Comparison of ENCODE assay signal across 2 cellular contexts in genomic region chr9:36716496-36716895, GRCh38.
TF ChIP-seq lines count a peak whose summit lies in the region.

No MANE protein-coding gene starts in this region.

TF ChIP-seq in IMR-90, 13 proteins besides CTCF, POLR2A, EP300 and RAD21 (continued from another document):
- TF ChIP-seq, protein P1, sequence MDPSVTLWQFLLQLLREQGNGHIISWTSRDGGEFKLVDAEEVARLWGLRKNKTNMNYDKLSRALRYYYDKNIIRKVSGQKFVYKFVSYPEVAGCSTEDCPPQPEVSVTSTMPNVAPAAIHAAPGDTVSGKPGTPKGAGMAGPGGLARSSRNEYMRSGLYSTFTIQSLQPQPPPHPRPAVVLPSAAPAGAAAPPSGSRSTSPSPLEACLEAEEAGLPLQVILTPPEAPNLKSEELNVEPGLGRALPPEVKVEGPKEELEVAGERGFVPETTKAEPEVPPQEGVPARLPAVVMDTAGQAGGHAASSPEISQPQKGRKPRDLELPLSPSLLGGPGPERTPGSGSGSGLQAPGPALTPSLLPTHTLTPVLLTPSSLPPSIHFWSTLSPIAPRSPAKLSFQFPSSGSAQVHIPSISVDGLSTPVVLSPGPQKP (IDR thresholded peaks at IDR 0.05; ENCODE audit: borderline replicate concordance, low read depth, low read length) = no peak
- no peak for TF ChIP-seq SMC3 (IDR thresholded peaks at IDR 0.05; ENCODE audit: low read depth, low read length)
- TF ChIP-seq BHLHE40 (IDR thresholded peaks at IDR 0.05; ENCODE audit: low read depth, low read length) = no peak
- TF ChIP-seq USF2 (IDR thresholded peaks at IDR 0.05; ENCODE audit: low read depth, low read length) = no peak
- no peak for TF ChIP-seq RFX5 (IDR thresholded peaks at IDR 0.05; ENCODE audit: low read depth, low read length)
- TF ChIP-seq MAFK (IDR thresholded peaks at IDR 0.05; ENCODE audit: low read depth, low read length) = no peak
- no peak for TF ChIP-seq FOS (IDR thresholded peaks at IDR 0.05; ENCODE audit: low read depth, low read length)
- TF ChIP-seq MAZ (IDR thresholded peaks at IDR 0.05; ENCODE audit: borderline replicate concordance, low read depth, low read length) = no peak
- no peak for TF ChIP-seq NFE2L2 (IDR thresholded peaks at IDR 0.05; ENCODE audit: low read depth, low read length)
- TF ChIP-seq CHD1 (IDR thresholded peaks at IDR 0.05; ENCODE audit: low read depth, low read length) = no peak
- TF ChIP-seq MXI1 (IDR thresholded peaks at IDR 0.05; ENCODE audit: borderline replicate concordance, low read depth, low read length) = no peak

TF ChIP-seq in HepG2, 621 proteins besides CTCF, POLR2A, EP300 and RAD21:
- no peak for TF ChIP-seq SNAPC4 (CRISPR knock-in tag; IDR thresholded peaks at IDR 0.05)
- TF ChIP-seq NBN (conservative IDR thresholded peaks at IDR 0.05) = no peak
- no peak for TF ChIP-seq AGO1 (IDR thresholded peaks at IDR 0.05; ENCODE audit: low read depth, low read length, poor library complexity, severe bottlenecking)
- TF ChIP-seq NFE2 (CRISPR knock-in tag; IDR thresholded peaks at IDR 0.05) = no peak
- TF ChIP-seq JUNB (CRISPR knock-in tag; IDR thresholded peaks at IDR 0.05; ENCODE audit: borderline replicate concordance) = no peak
- TF ChIP-seq, protein P2, sequence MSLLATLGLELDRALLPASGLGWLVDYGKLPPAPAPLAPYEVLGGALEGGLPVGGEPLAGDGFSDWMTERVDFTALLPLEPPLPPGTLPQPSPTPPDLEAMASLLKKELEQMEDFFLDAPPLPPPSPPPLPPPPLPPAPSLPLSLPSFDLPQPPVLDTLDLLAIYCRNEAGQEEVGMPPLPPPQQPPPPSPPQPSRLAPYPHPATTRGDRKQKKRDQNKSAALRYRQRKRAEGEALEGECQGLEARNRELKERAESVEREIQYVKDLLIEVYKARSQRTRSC (CRISPR knock-in tag; IDR thresholded peaks at IDR 0.05; ENCODE audit: low read depth) = no peak
- TF ChIP-seq AHDC1 (CRISPR knock-in tag; IDR thresholded peaks at IDR 0.05; ENCODE audit: borderline replicate concordance) = no peak
- no peak for TF ChIP-seq ZNF713 (CRISPR knock-in tag; IDR thresholded peaks at IDR 0.05)
- TF ChIP-seq JDP2 (CRISPR knock-in tag; IDR thresholded peaks at IDR 0.05; ENCODE audit: borderline replicate concordance) = no peak
- no peak for TF ChIP-seq ZNF383 (CRISPR knock-in tag; IDR thresholded peaks at IDR 0.05; ENCODE audit: borderline replicate concordance)
- no peak for TF ChIP-seq ZNF839 (CRISPR knock-in tag; IDR thresholded peaks at IDR 0.05; ENCODE audit: borderline replicate concordance)
- TF ChIP-seq, protein P3, sequence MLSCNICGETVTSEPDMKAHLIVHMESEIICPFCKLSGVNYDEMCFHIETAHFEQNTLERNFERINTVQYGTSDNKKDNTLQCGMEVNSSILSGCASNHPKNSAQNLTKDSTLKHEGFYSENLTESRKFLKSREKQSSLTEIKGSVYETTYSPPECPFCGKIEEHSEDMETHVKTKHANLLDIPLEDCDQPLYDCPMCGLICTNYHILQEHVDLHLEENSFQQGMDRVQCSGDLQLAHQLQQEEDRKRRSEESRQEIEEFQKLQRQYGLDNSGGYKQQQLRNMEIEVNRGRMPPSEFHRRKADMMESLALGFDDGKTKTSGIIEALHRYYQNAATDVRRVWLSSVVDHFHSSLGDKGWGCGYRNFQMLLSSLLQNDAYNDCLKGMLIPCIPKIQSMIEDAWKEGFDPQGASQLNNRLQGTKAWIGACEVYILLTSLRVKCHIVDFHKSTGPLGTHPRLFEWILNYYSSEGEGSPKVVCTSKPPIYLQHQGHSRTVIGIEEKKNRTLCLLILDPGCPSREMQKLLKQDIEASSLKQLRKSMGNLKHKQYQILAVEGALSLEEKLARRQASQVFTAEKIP (CRISPR knock-in tag; IDR thresholded peaks at IDR 0.05; ENCODE audit: borderline replicate concordance) = no peak
- no peak for TF ChIP-seq TP53 (CRISPR knock-in tag; conservative IDR thresholded peaks at IDR 0.05)
- TF ChIP-seq NR3C1 (CRISPR knock-in tag; IDR thresholded peaks at IDR 0.05) = no peak
- TF ChIP-seq ZFP90 (CRISPR knock-in tag; IDR thresholded peaks at IDR 0.05; ENCODE audit: borderline replicate concordance) = no peak
- TF ChIP-seq ZGPAT (CRISPR knock-in tag; IDR thresholded peaks at IDR 0.05) = no peak
TF ChIP-seq in HepG2: peak in this region for 0.
